Comparison of ENCODE assay signal across 13 cellular contexts in the genomic region with DNA sequence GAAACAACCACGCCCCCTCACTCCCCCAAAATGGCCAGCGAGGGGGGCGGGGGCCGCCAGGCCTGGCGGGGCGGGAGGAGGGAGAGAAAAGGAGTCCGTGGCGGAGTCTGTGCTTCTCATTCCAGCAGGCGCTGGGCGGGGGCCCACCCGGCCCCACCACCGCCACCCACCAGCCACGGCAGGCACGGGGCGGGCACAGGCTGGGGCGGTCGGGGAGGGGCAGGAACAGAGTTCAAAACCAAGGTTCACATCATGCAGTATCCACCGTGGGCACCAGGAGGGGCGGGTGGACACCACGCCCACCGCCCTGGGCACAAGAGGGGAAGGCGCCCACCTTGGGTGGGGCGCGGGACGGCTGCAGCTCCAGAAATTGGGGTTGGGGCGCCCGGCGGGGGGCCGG. TPM values are rescaled to one million over a fixed set of nuclear protein-coding genes. Genes with fewer than 3 reads are reported as not detected.
A peak's percentile ranks its signal among the peaks of the same experiment; 100 is the strongest.
DNase-seq lines count a peak whose midpoint lies in the region; ATAC-seq and TF ChIP-seq lines count a peak whose summit lies in the region.
"Had no signal": no experiment of that assay in that cellular context is flagged by ENCODE, and none has a peak within 500 bp of the region (broad histone marks: within the 10 kb centered on the region; RNA-seq: fewer than 3 reads in every experiment).

No MANE protein-coding gene starts in this region.

- intact Hi-C loops in left ventricle myocardium inferior (cut with micrococcal nuclease): no loop called here
- intact Hi-C loops in Right ventricle myocardium superior (cut with DNase I): no loop called here
- intact Hi-C loops in dorsolateral prefrontal cortex (cut with DNase I): loop anchor here (2.0 to 5.0 kb wide), 3 partner anchors 14 to 64 kb away; a partner anchor contains a TSS
- intact Hi-C loops in thyroid gland (cut with DNase I): loop anchor here (10.0 kb wide), 1 partner anchor 316 kb away; no protein-coding TSS in a partner anchor

- no peak overlapping the region for H3K27ac Mint-ChIP-seq in mesothelial cell of epicardium
- H3K27ac Mint-ChIP-seq: activated CD4-positive, alpha-beta T cell treated with anti-CD3 and anti-CD28 coated beads for 36 hours; activated naive CD4-positive, alpha-beta T cell treated with anti-CD3 and anti-CD28 coated beads, Interleukin-2, amount 50 U/mL, for 24 hours had no signal

- H3K4me3 Mint-ChIP-seq in mesothelial cell of epicardium: peak overlapping the region; percentile 63
- H3K4me3 Mint-ChIP-seq: activated CD4-positive, alpha-beta T cell treated with anti-CD3 and anti-CD28 coated beads for 36 hours; activated naive CD4-positive, alpha-beta T cell treated with anti-CD3 and anti-CD28 coated beads, Interleukin-2, amount 50 U/mL, for 24 hours had no signal

- DNase-seq in left ventricle myocardium inferior: no peak
- DNase-seq in Right ventricle myocardium superior: no peak
- no peak for DNase-seq in dorsolateral prefrontal cortex
- no peak for DNase-seq in mesothelial cell of epicardium (ENCODE audit: low spot score in 2 of 2, unreplicated experiment in 2 of 2)
- DNase-seq in middle frontal gyrus (ENCODE audit: extremely low spot score, low spot score): no peak
- no peak for DNase-seq in thyroid gland
- DNase-seq in activated CD4-positive, alpha-beta T cell treated with anti-CD3 and anti-CD28 coated beads for 4 hours: no peak
- DNase-seq: activated CD4-positive, alpha-beta T cell treated with anti-CD3 and anti-CD28 coated beads for 36 hours; AML-193 had no signal

- H3K27ac ChIP-seq in left ventricle myocardium inferior (replicated peaks) (no peak overlapping the region), dorsolateral prefrontal cortex (peak overlapping the region in 58 of 59 donors; percentile 79 to 98 (median 95)), thyroid gland (no peak overlapping the region)

- H3K27me3 ChIP-seq in left ventricle myocardium inferior (ENCODE audit: low read depth): peaks cover 91% of the 10 kb centered on the region
- peaks cover 0 to 2% (median 0%) of the 10 kb centered on the region in 45 donors for H3K27me3 ChIP-seq in dorsolateral prefrontal cortex
- H3K27me3 ChIP-seq in thyroid gland: peaks cover 11% of the 10 kb centered on the region

- H3K9me3 ChIP-seq in left ventricle myocardium inferior (replicated peaks): no peaks in the 10 kb centered on the region
- no peaks in the 10 kb centered on the region for H3K9me3 ChIP-seq in thyroid gland
- H3K9me3 ChIP-seq: sigmoid colon had no signal

- H3K9me3 Mint-ChIP-seq in mesothelial cell of epicardium: no peaks in the 10 kb centered on the region
- H3K9me3 Mint-ChIP-seq: activated naive CD4-positive, alpha-beta T cell treated with anti-CD3 and anti-CD28 coated beads, Interleukin-2, amount 50 U/mL, for 24 hours had no signal

- no peak for TF ChIP-seq POLR2A in thyroid gland (IDR thresholded peaks at IDR 0.05)

- 2 to 5% methylated on average over 7 to 17 of the region's 29 CpGs for WGBS in thyroid gland, 2 donors

- H3K4me3 ChIP-seq in left ventricle myocardium inferior: peak overlapping the region; percentile 55
- H3K4me3 ChIP-seq in dorsolateral prefrontal cortex: peak overlapping the region in 57 of 59 donors; percentile 13 to 67 (median 44)
- H3K4me3 ChIP-seq in thyroid gland (replicated peaks in 1 of 3): no peak overlapping the region

- H3K4me1 ChIP-seq in left ventricle myocardium inferior (peaks cover 33% of the 10 kb centered on the region), thyroid gland (peaks cover 0 to 25% of the 10 kb centered on the region in 2 donors)

- H3K36me3 ChIP-seq in left ventricle myocardium inferior (peaks cover 16% of the 10 kb centered on the region), thyroid gland (peaks cover 10 to 12% of the 10 kb centered on the region in 2 donors)

- ATAC-seq in Right ventricle myocardium superior (ENCODE audit: poor library complexity) (no peak), HG03135 (IDR thresholded peaks at IDR 0.05; ENCODE audit: unreplicated experiment) (no peak)
- ATAC-seq: activated CD4-positive, alpha-beta T cell treated with anti-CD3 and anti-CD28 coated beads for 36 hours had no signal

- H3K27me3 Mint-ChIP-seq in mesothelial cell of epicardium (ENCODE audit: low read depth): peaks cover 26% of the 10 kb centered on the region

- H3K36me3 Mint-ChIP-seq in mesothelial cell of epicardium: no peaks in the 10 kb centered on the region

- TF ChIP-seq CTCF in left ventricle myocardium inferior (IDR thresholded peaks at IDR 0.05; ENCODE audit: borderline replicate concordance) (no peak), dorsolateral prefrontal cortex (IDR thresholded peaks at IDR 0.05 in 54 of 56, conservative IDR thresholded peaks at IDR 0.05 in 2 of 56; ENCODE audit: low read depth in 1 of 56, partially characterized antibody in 56 of 56) (peak in 2 of 56 donors; percentile 6 to 11), mesothelial cell of epicardium (IDR thresholded peaks at IDR 0.05; ENCODE audit: unreplicated experiment) (no peak), thyroid gland (IDR thresholded peaks at IDR 0.05) (no peak)

- peaks cover 17% of the 10 kb centered on the region for H3K4me1 Mint-ChIP-seq in mesothelial cell of epicardium

RNA-seq across cellular contexts. Expression of a gene that starts 12.8 kb away (rescaled TPM):
- total RNA-seq in left ventricle myocardium inferior (0.49 TPM), Right ventricle myocardium superior (not detected), dorsolateral prefrontal cortex (10 to 100 TPM; 22.0 to 91.2 (median 57.5) TPM), mesothelial cell of epicardium (3.9 to 4.2 TPM (median 4.0 TPM) in 3 replicates), thyroid gland (not detected)
- total RNA-seq: sigmoid colon had no signal

RNA-seq across cellular contexts. Expression of a gene that starts 45.0 kb away (rescaled TPM):
- total RNA-seq in left ventricle myocardium inferior (33.3 TPM), Right ventricle myocardium superior (31.1 TPM), dorsolateral prefrontal cortex (100 to 1,000 TPM in 57 of 120 experiments, 10 to 100 TPM in 63; 17.4 to 465 (median 98.7) TPM), mesothelial cell of epicardium (13.6 to 14.8 TPM (median 13.8 TPM) in 3 replicates), thyroid gland (10 to 100 TPM in 1 of 4 donors, 1 to 10 TPM in 3; 2.8 to 11.9 (median 4.3) TPM)
- total RNA-seq: HT1080 had no signal

RNA-seq across cellular contexts. Expression of a gene that starts 53.2 kb away (rescaled TPM):
- total RNA-seq in left ventricle myocardium inferior: 6.8 TPM
- 8.7 TPM for total RNA-seq in Right ventricle myocardium superior
- 100 to 1,000 TPM in 44 of 120 experiments, 10 to 100 TPM in 76; 41.9 to 135 (median 92.4) TPM for total RNA-seq in dorsolateral prefrontal cortex
- total RNA-seq in mesothelial cell of epicardium: 277 to 312 TPM (median 299 TPM) in 3 replicates
- 1,000 to 10,000 TPM in 1 of 4 donors, 100 to 1,000 TPM in 3; 424 to 1,529 (median 712) TPM for total RNA-seq in thyroid gland

Comparison
In these comparisons a context has a peak if more than half of its experiments do, and no peak if none do; other contexts are left out.
1. H3K27ac ChIP-seq: peak in dorsolateral prefrontal cortex (58 of 59); none in left ventricle myocardium inferior (single experiment) and thyroid gland (0 of 3).
2. H3K4me3 ChIP-seq: peak in left ventricle myocardium inferior (single experiment) and dorsolateral prefrontal cortex (57 of 59); none in thyroid gland (0 of 3).
3. intact Hi-C loops: an anchor here in dorsolateral prefrontal cortex (2.0 to 5.0 kb wide) and thyroid gland (10.0 kb wide); none called in left ventricle myocardium inferior and Right ventricle myocardium superior.